ENCODE assay signal across 8 cellular contexts in the genomic region with DNA sequence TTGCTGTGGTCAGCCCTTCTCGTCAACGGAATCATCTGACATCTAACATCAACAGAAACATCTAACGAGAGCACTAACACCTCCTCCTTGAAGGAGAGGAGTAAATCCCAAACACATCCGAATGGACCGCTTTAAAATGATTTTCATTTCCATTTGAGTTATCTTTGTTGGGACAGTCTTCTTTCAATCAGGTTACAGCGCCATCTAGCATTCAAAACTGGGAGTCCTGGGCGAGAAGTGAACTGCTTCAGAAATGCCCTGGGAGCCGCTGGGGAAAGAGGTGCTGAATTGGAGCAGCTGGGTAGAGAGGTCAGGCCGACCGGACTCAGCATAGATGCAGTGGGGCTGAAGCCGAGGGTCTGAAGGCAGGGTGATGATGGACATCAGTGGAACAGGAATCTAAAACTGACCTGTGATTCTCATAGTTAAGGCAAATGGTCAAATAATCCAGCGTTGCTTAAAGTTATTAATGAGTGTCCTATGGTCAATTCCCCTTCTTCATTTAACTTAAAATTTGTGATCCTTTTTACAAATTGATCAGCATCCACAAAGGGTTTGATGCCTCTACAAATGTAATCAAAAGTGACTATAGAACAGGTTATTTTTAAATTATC.
A peak's percentile ranks its signal among the peaks of the same experiment; 100 is the strongest.
DNase-seq lines count a peak whose midpoint lies in the region; ATAC-seq and TF ChIP-seq lines count a peak whose summit lies in the region.

No MANE protein-coding gene starts in this region.

- peak; percentile 42 for DNase-seq in activated CD4-positive, alpha-beta T cell treated with anti-CD3 and anti-CD28 coated beads for 36 hours
- DNase-seq in activated CD4-positive, alpha-beta T cell treated with anti-CD3 and anti-CD28 coated beads for 1 hour = no peak
- DNase-seq in NCI-H524 treated with DMSO at 0.1 percent for 48 hours (lab: John Stamatoyannopoulos, UW) (peak; percentile 14), epithelial cell of proximal tubule (ENCODE audit: low read depth) (no peak), psoas muscle (peak in 1 of 2 donors; percentile 16)
- DNase-seq in activated naive CD8-positive, alpha-beta T cell treated with anti-CD3 and anti-CD28 coated beads for 36 hours = no peak
- DNase-seq in stimulated activated CD4-positive, alpha-beta T cell treated with anti-CD3 and anti-CD28 coated beads, Interleukin-4, amount 100 ng/mL, for 4 hours = no peak

- no peak overlapping the region for H3K4me3 Mint-ChIP-seq in activated CD4-positive, alpha-beta T cell treated with anti-CD3 and anti-CD28 coated beads for 36 hours
- no peak overlapping the region for H3K4me3 Mint-ChIP-seq in activated naive CD8-positive, alpha-beta T cell treated with anti-CD3 and anti-CD28 coated beads for 36 hours

- H3K36me3 ChIP-seq in psoas muscle (ENCODE audit: insufficient read depth in 1 of 2, low read depth in 1 of 2) = no peaks in the 10 kb centered on the region

- POLR2A ChIA-PET in activated CD4-positive, alpha-beta T cell treated with anti-CD3 and anti-CD28 coated beads for 36 hours (lab: Charles Lee) = no interaction called here

- H3K36me3 Mint-ChIP-seq in activated CD4-positive, alpha-beta T cell treated with anti-CD3 and anti-CD28 coated beads for 36 hours (ENCODE audit: low read depth) = no peaks in the 10 kb centered on the region
- H3K36me3 Mint-ChIP-seq in activated naive CD8-positive, alpha-beta T cell treated with anti-CD3 and anti-CD28 coated beads for 36 hours = no peaks in the 10 kb centered on the region

- H3K27me3 Mint-ChIP-seq in activated CD4-positive, alpha-beta T cell treated with anti-CD3 and anti-CD28 coated beads for 36 hours = peaks cover 2% of the 10 kb centered on the region
- peaks cover 17% of the 10 kb centered on the region for H3K27me3 Mint-ChIP-seq in activated naive CD8-positive, alpha-beta T cell treated with anti-CD3 and anti-CD28 coated beads for 36 hours

- H3K27ac ChIP-seq in psoas muscle = no peak overlapping the region

- no peaks in the 10 kb centered on the region for H3K9me3 ChIP-seq in psoas muscle

- no peaks in the 10 kb centered on the region for H3K27me3 ChIP-seq in psoas muscle (ENCODE audit: insufficient read depth in 3 of 3, low read length in 2 of 3)

- CTCF ChIA-PET in activated CD4-positive, alpha-beta T cell treated with anti-CD3 and anti-CD28 coated beads for 36 hours (lab: Charles Lee) = no interaction called here

- intact Hi-C loops in activated CD4-positive, alpha-beta T cell treated with anti-CD3 and anti-CD28 coated beads for 36 hours (cut with DNase I, micrococcal nuclease) = loop anchor here in 1 of 2 experiments (5.0 kb wide), 1 partner anchor 215 kb away; no protein-coding TSS in a partner anchor
- intact Hi-C loops in psoas muscle (cut with DNase I) = loop anchor here in 1 of 2 donors (2.0 kb wide), 1 partner anchor 214 kb away; no protein-coding TSS in a partner anchor

- no peaks in the 10 kb centered on the region for H3K4me1 Mint-ChIP-seq in activated CD4-positive, alpha-beta T cell treated with anti-CD3 and anti-CD28 coated beads for 36 hours
- H3K4me1 Mint-ChIP-seq in activated naive CD8-positive, alpha-beta T cell treated with anti-CD3 and anti-CD28 coated beads for 36 hours = no peaks in the 10 kb centered on the region

- H3K9me3 Mint-ChIP-seq in activated CD4-positive, alpha-beta T cell treated with anti-CD3 and anti-CD28 coated beads for 36 hours (ENCODE audit: low read depth) = peaks cover 3% of the 10 kb centered on the region
- H3K9me3 Mint-ChIP-seq in activated naive CD8-positive, alpha-beta T cell treated with anti-CD3 and anti-CD28 coated beads for 36 hours = no peaks in the 10 kb centered on the region

- TF ChIP-seq CTCF in epithelial cell of proximal tubule (conservative IDR thresholded peaks at IDR 0.05; ENCODE audit: low read depth, low read length) (peak; percentile 54), psoas muscle (IDR thresholded peaks at IDR 0.05) (peak; percentile 33)

- no peaks in the 10 kb centered on the region for H3K4me1 ChIP-seq in psoas muscle

- no peak for ATAC-seq in activated CD4-positive, alpha-beta T cell treated with anti-CD3 and anti-CD28 coated beads for 36 hours
- ATAC-seq in psoas muscle (no peak), GM19452 (IDR thresholded peaks at IDR 0.05; ENCODE audit: unreplicated experiment) (no peak)

- no peak overlapping the region for H3K4me3 ChIP-seq in epithelial cell of proximal tubule (ENCODE audit: low read depth, low read length)
- no peak overlapping the region for H3K4me3 ChIP-seq in psoas muscle

- WGBS in psoas muscle, 3 donors = 27 to 34% (median 28%) methylated on average over 12 of the region's 12 CpGs

- no peak overlapping the region for H3K27ac Mint-ChIP-seq in activated CD4-positive, alpha-beta T cell treated with anti-CD3 and anti-CD28 coated beads for 36 hours
- no peak overlapping the region for H3K27ac Mint-ChIP-seq in activated naive CD8-positive, alpha-beta T cell treated with anti-CD3 and anti-CD28 coated beads for 36 hours

Comparison
In these comparisons a context has a peak if more than half of its experiments do, and no peak if none do; other contexts are left out.
1. DNase-seq: peak in activated CD4-positive, alpha-beta T cell treated with anti-CD3 and anti-CD28 coated beads for 36 hours (single experiment) and NCI-H524 treated with DMSO at 0.1 percent for 48 hours (single experiment); none in activated CD4-positive, alpha-beta T cell treated with anti-CD3 and anti-CD28 coated beads for 1 hour (single experiment), epithelial cell of proximal tubule (single experiment), activated naive CD8-positive, alpha-beta T cell treated with anti-CD3 and anti-CD28 coated beads for 36 hours (single experiment) and stimulated activated CD4-positive, alpha-beta T cell treated with anti-CD3 and anti-CD28 coated beads, Interleukin-4, amount 100 ng/mL, for 4 hours (0 of 2).